Comparison of ENCODE assay signal across 1 cellular context in genomic region chr3:172530566-172530965, GRCh38.
A peak's percentile ranks its signal among the peaks of the same experiment; 100 is the strongest.
TF ChIP-seq lines count a peak whose summit lies in the region.

No MANE protein-coding gene starts in this region.

TF ChIP-seq in K562, 482 proteins besides CTCF, POLR2A, EP300 and RAD21 (continued from another document and continues in another):
- TF ChIP-seq PRDM10 (IDR thresholded peaks at IDR 0.05; ENCODE audit: partially characterized antibody) (no peak), KDM4B (IDR thresholded peaks at IDR 0.05; ENCODE audit: borderline replicate concordance in 2 of 2, low read depth in 1 of 2) (no peak), EHMT2 (IDR thresholded peaks at IDR 0.05) (no peak), NFRKB (IDR thresholded peaks at IDR 0.05; ENCODE audit: low read depth) (no peak), SRSF1 (IDR thresholded peaks at IDR 0.05; ENCODE audit: low read depth, low read length) (no peak), NCOA1 (IDR thresholded peaks at IDR 0.05; ENCODE audit: low read depth) (0 out of 2 replicates have a peak, but pooled peaks have one; percentile 31), CBFA2T3 (IDR thresholded peaks at IDR 0.05) (peak; percentile 80), ZNF75A (CRISPR knock-in tag; IDR thresholded peaks at IDR 0.05) (no peak), HNRNPH1 (optimal IDR thresholded peaks at IDR 0.05; ENCODE audit: low read depth, low read length) (no peak), ZNF395 (CRISPR knock-in tag; IDR thresholded peaks at IDR 0.05) (no peak), MIER1 (IDR thresholded peaks at IDR 0.05; ENCODE audit: low read depth) (no peak), RCOR1 (IDR thresholded peaks at IDR 0.05; ENCODE audit: borderline replicate concordance in 1 of 2, low read depth in 2 of 2, low read length in 2 of 2) (peak in 1 of 2 experiments; percentile 88; a peak in 2 of 4 replicates), STAT5A (IDR thresholded peaks at IDR 0.05; ENCODE audit: borderline replicate concordance, low read length) (peak; percentile 41; the same call in 1 of the 2 replicates), TBL1XR1 (IDR thresholded peaks at IDR 0.05; ENCODE audit: low read length in 2 of 2) (peak in 1 of 2 experiments; percentile 75; a peak in 2 of 4 replicates), ZFP91 (CRISPR knock-in tag; IDR thresholded peaks at IDR 0.05) (no peak), MGA (IDR thresholded peaks at IDR 0.05) (0 out of 2 replicates have a peak, but pooled peaks have one; percentile 26), SAP30 (IDR thresholded peaks at IDR 0.05; ENCODE audit: borderline replicate concordance, insufficient read depth, low read depth, low read length, poor library complexity, severe bottlenecking) (no peak), SP2 (IDR thresholded peaks at IDR 0.05; ENCODE audit: extremely low read depth, low read depth, low read length, poor library complexity, severe bottlenecking) (no peak), ZMIZ1 (IDR thresholded peaks at IDR 0.05; ENCODE audit: low read depth in 2 of 2, low read length in 2 of 2) (no peak), SPI1 (IDR thresholded peaks at IDR 0.05; ENCODE audit: borderline replicate concordance, low read depth, low read length) (no peak), ELF1 (tag; IDR thresholded peaks at IDR 0.05) (no peak), TRIM24 (IDR thresholded peaks at IDR 0.05) (peak in 1 of 2 experiments; percentile 72; a peak in 2 of 4 replicates), NR2C2 (CRISPR knock-in tag; IDR thresholded peaks at IDR 0.05) (no peak), NR2C2 (tag; IDR thresholded peaks at IDR 0.05) (no peak), AFF1 (IDR thresholded peaks at IDR 0.05; ENCODE audit: low read depth in 1 of 2, partially characterized antibody in 2 of 2) (no peak), PML (IDR thresholded peaks at IDR 0.05; ENCODE audit: low read length) (no peak)
